Comparison of ENCODE assay signal across 26 cellular contexts in genomic region chr4:185916231-185916630, GRCh38.
"Had no signal": no experiment of that assay in that cellular context is flagged by ENCODE, and none has a peak within 500 bp of the region (broad histone marks: within the 10 kb centered on the region; RNA-seq: fewer than 3 reads in every experiment).

No MANE protein-coding gene starts in this region.

- H3K9ac ChIP-seq: parathyroid adenoma had no signal

- H3K27me3 ChIP-seq: ovary, right lobe of liver, sigmoid colon, stomach, thyroid gland, tibial nerve, upper lobe of left lung, uterus had no signal

- DNase-seq: naive thymus-derived CD8-positive, alpha-beta T cell; nephron progenitor cell; ovary; posterior cingulate gyrus; psoas muscle; right cardiac atrium; right lobe of liver; sigmoid colon; small intestine; stimulated activated CD4-positive, alpha-beta T cell treated with anti-CD3 and anti-CD28 coated beads, Interleukin-15, amount 100 ng/mL, for 24 hours; stimulated activated CD4-positive, alpha-beta T cell treated with anti-CD3 and anti-CD28 coated beads, Interleukin-2, amount 100 ng/mL, for 24 hours; stimulated activated CD4-positive, alpha-beta T cell treated with anti-CD3 and anti-CD28 coated beads, Interleukin-2, amount 100 ng/mL, for 48 hours; stimulated activated CD4-positive, alpha-beta T cell treated with anti-CD3 and anti-CD28 coated beads, Interleukin-4, amount 100 ng/mL, for 24 hours; stimulated activated naive B cell treated with anti-CD40 and anti-IgM and Interleukin-4, amounts not matched to agents 10 μg/mL and 1 μg/mL and 100 μg/mL, for 72 hours; stimulated activated naive CD4-positive, alpha-beta T cell treated with Interleukin-2 at 50 U/mL for 16 hours; stomach; thyroid gland; trophoblast cell; upper lobe of left lung; uterus had no signal

- ATAC-seq: naive thymus-derived CD8-positive, alpha-beta T cell; natural killer cell treated with Interleukin-12 subunit alpha and Interleukin-12 subunit beta and Interleukin-15 and Interleukin-18, amount 100 ng/mL, for 72 hours; psoas muscle; right cardiac atrium; right lobe of liver; stimulated activated effector memory CD8-positive, alpha-beta T cell treated with anti-CD3 and anti-CD28 coated beads, Interleukin-12 subunit alpha, Interleukin-12 subunit beta, amount 100 ng/mL, for 72 hours; stimulated activated naive B cell treated with anti-CD40 and anti-IgM and Interleukin-4, amounts not matched to agents 10 μg/mL and 1 μg/mL and 100 μg/mL, for 72 hours had no signal

- H2AFZ ChIP-seq: parathyroid adenoma had no signal

- H3K36me3 ChIP-seq: neutrophil, ovary, right lobe of liver, sigmoid colon, stomach, thoracic aorta, thyroid gland, tibial nerve, upper lobe of left lung, uterus had no signal

- H3K4me1 ChIP-seq: parathyroid adenoma, psoas muscle, right lobe of liver, thyroid gland, uterus had no signal

- H3K9me3 ChIP-seq: neutrophil, ovary, psoas muscle, right lobe of liver, sigmoid colon, stomach, thoracic aorta, thyroid gland, tibial nerve, upper lobe of left lung, uterus had no signal

- FAIRE-seq: small intestine had no signal

- H3K4me3 ChIP-seq: ovary, psoas muscle, right lobe of liver, sigmoid colon, stomach, thoracic aorta, thyroid gland, tibial nerve, upper lobe of left lung, uterus had no signal

- H3K79me2 ChIP-seq: parathyroid adenoma had no signal

- H3K27ac ChIP-seq: neutrophil, ovary, parathyroid adenoma, psoas muscle, right lobe of liver, sigmoid colon, stomach, thoracic aorta, thyroid gland, tibial nerve, upper lobe of left lung, uterus had no signal
